In the genomic region with DNA sequence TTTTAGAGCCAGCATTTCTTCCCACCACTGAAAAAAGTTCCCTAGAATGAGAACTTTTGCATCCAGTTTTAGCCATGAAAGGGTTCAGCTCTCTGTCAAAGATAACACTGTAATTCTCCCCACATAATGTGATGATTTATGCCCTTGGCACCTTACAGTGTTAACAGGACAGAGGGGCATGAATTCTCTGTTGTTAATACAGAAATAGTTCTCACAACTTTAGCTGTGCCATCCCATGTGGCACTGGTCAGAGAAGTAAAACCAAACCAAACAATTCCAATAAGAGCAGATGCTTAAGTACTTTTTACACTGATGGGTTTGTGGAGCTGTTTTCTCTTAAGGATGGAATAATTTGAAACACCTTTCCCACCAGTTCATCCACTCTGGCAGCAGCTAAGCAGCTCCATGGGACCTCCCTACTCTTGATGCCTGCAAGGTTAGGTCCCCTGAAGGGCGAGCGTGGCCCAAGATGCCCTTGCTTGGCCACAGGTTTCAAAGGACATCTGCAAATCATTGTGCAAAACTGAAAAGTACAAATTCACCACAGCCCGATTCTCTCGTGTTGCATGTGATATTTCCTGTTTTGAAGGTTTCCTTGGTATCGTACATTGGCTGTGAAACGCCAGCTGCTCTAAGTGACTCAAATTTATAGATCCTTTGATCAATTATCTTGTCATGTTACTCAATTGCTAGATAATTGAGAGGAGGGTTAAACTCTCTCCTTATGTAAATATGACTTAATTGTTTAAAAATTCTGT, we compare ENCODE assay signal across 9 cellular contexts.
DNase-seq lines count a peak whose midpoint lies in the region; ATAC-seq, FAIRE-seq and TF ChIP-seq lines count a peak whose summit lies in the region.
"Had no signal": no experiment of that assay in that cellular context is flagged by ENCODE, and none has a peak within 500 bp of the region (broad histone marks: within the 10 kb centered on the region; RNA-seq: fewer than 3 reads in every experiment).

No MANE protein-coding gene starts in this region.

- ATAC-seq in HG03354 (IDR thresholded peaks at IDR 0.05; ENCODE audit: poor library complexity, severe bottlenecking, unreplicated experiment): peak; percentile 59
- no peak for ATAC-seq in WTC11
- ATAC-seq in naive B cell (ENCODE audit: low read depth in 2 of 2): peak; percentile 55 to 59
- ATAC-seq: foreskin keratinocyte had no signal

- no peaks in the 10 kb centered on the region for H3K27me3 Mint-ChIP-seq in WTC11 (ENCODE audit: low read depth)
- H3K27me3 Mint-ChIP-seq in naive B cell: peaks cover 0 to 10% (median 9%) of the 10 kb centered on the region in 3 donors

- POLR2A ChIA-PET in WTC11 (lab: Charles Lee): no interaction called here

- H3K9me3 Mint-ChIP-seq in WTC11 (peaks cover 15% of the 10 kb centered on the region), naive B cell (peaks cover under 1 to 13% (median 7%) of the 10 kb centered on the region in 7 donors)

- no peak for TF ChIP-seq CTCF in WTC11 (IDR thresholded peaks at IDR 0.05)
- no peak for TF ChIP-seq CTCF in D721Med (IDR thresholded peaks at IDR 0.05; ENCODE audit: insufficient read depth, missing control alignments)

- CTCF ChIA-PET in WTC11 (lab: Charles Lee): interaction anchor here (0.7 to 1.2 kb wide), 3 partner anchors 33 to 200 kb away, joined by 3 to 4 read pairs (median 3); no protein-coding TSS in a partner anchor

- H3K27ac Mint-ChIP-seq in WTC11: peak overlapping the region; percentile 14; the same call in 1 of the 2 replicates
- H3K27ac Mint-ChIP-seq in naive B cell: peak overlapping the region in 4 of 6 donors; percentile 21 to 71 (median 47)

- no peaks in the 10 kb centered on the region for H3K36me3 Mint-ChIP-seq in WTC11
- H3K36me3 Mint-ChIP-seq in naive B cell: no peaks in the 10 kb centered on the region

- H3K4me3 Mint-ChIP-seq in WTC11: no peak overlapping the region
- H3K4me3 Mint-ChIP-seq in naive B cell: peak overlapping the region; percentile 43 to 83 (median 65)

- H3K4me1 Mint-ChIP-seq in WTC11: peaks cover 10% of the 10 kb centered on the region; the same call in 1 of the 2 replicates
- peaks cover 17 to 21% (median 20%) of the 10 kb centered on the region in 3 donors for H3K4me1 Mint-ChIP-seq in naive B cell

- DNase-seq in GF-D8 (lab: John Stamatoyannopoulos, UW) (peak; percentile 2), WTC11 (ENCODE audit: low spot score) (no peak), naive B cell (peak; percentile 28), AG08396 (ENCODE audit: low spot score) (no peak), D721Med (ENCODE audit: insufficient read length, low spot score) (no peak), KG1 (lab: John Stamatoyannopoulos, UW) (no peak)

- FAIRE-seq in D721Med (lab: Jason Lieb, UNC): no peak
- FAIRE-seq: H54 had no signal

TF ChIP-seq in WTC11, 78 proteins besides CTCF, POLR2A, EP300 and RAD21 (continues in another document):
- TF ChIP-seq IRF2 (CRISPR knock-in tag; IDR thresholded peaks at IDR 0.05; ENCODE audit: borderline replicate concordance, low read depth) (no peak), ZNF138 (CRISPR knock-in tag; conservative IDR thresholded peaks at IDR 0.05) (no peak), SOX15 (CRISPR knock-in tag; IDR thresholded peaks at IDR 0.05) (no peak), KAT7 (CRISPR knock-in tag; IDR thresholded peaks at IDR 0.05; ENCODE audit: borderline replicate concordance) (no peak), CREB1 (CRISPR knock-in tag; IDR thresholded peaks at IDR 0.05) (no peak), TEAD4 (CRISPR knock-in tag; IDR thresholded peaks at IDR 0.05) (no peak)
- TF ChIP-seq, protein P1, sequence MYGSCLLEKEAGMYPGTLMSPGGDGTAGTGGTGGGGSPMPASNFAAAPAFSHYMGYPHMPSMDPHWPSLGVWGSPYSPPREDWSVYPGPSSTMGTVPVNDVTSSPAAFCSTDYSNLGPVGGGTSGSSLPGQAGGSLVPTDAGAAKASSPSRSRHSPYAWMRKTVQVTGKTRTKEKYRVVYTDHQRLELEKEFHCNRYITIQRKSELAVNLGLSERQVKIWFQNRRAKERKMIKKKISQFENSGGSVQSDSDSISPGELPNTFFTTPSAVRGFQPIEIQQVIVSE (CRISPR knock-in tag; IDR thresholded peaks at IDR 0.05; ENCODE audit: borderline replicate concordance): no peak
- TF ChIP-seq, protein P2, sequence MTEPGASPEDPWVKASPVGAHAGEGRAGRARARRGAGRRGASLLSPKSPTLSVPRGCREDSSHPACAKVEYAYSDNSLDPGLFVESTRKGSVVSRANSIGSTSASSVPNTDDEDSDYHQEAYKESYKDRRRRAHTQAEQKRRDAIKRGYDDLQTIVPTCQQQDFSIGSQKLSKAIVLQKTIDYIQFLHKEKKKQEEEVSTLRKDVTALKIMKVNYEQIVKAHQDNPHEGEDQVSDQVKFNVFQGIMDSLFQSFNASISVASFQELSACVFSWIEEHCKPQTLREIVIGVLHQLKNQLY (CRISPR knock-in tag; IDR thresholded peaks at IDR 0.05): no peak
- TF ChIP-seq, protein P3, sequence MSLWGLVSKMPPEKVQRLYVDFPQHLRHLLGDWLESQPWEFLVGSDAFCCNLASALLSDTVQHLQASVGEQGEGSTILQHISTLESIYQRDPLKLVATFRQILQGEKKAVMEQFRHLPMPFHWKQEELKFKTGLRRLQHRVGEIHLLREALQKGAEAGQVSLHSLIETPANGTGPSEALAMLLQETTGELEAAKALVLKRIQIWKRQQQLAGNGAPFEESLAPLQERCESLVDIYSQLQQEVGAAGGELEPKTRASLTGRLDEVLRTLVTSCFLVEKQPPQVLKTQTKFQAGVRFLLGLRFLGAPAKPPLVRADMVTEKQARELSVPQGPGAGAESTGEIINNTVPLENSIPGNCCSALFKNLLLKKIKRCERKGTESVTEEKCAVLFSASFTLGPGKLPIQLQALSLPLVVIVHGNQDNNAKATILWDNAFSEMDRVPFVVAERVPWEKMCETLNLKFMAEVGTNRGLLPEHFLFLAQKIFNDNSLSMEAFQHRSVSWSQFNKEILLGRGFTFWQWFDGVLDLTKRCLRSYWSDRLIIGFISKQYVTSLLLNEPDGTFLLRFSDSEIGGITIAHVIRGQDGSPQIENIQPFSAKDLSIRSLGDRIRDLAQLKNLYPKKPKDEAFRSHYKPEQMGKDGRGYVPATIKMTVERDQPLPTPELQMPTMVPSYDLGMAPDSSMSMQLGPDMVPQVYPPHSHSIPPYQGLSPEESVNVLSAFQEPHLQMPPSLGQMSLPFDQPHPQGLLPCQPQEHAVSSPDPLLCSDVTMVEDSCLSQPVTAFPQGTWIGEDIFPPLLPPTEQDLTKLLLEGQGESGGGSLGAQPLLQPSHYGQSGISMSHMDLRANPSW (CRISPR knock-in tag; conservative IDR thresholded peaks at IDR 0.05; ENCODE audit: low read depth): no peak
- TF ChIP-seq, protein P4, sequence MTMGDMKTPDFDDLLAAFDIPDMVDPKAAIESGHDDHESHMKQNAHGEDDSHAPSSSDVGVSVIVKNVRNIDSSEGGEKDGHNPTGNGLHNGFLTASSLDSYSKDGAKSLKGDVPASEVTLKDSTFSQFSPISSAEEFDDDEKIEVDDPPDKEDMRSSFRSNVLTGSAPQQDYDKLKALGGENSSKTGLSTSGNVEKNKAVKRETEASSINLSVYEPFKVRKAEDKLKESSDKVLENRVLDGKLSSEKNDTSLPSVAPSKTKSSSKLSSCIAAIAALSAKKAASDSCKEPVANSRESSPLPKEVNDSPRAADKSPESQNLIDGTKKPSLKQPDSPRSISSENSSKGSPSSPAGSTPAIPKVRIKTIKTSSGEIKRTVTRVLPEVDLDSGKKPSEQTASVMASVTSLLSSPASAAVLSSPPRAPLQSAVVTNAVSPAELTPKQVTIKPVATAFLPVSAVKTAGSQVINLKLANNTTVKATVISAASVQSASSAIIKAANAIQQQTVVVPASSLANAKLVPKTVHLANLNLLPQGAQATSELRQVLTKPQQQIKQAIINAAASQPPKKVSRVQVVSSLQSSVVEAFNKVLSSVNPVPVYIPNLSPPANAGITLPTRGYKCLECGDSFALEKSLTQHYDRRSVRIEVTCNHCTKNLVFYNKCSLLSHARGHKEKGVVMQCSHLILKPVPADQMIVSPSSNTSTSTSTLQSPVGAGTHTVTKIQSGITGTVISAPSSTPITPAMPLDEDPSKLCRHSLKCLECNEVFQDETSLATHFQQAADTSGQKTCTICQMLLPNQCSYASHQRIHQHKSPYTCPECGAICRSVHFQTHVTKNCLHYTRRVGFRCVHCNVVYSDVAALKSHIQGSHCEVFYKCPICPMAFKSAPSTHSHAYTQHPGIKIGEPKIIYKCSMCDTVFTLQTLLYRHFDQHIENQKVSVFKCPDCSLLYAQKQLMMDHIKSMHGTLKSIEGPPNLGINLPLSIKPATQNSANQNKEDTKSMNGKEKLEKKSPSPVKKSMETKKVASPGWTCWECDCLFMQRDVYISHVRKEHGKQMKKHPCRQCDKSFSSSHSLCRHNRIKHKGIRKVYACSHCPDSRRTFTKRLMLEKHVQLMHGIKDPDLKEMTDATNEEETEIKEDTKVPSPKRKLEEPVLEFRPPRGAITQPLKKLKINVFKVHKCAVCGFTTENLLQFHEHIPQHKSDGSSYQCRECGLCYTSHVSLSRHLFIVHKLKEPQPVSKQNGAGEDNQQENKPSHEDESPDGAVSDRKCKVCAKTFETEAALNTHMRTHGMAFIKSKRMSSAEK (CRISPR knock-in tag; IDR thresholded peaks at IDR 0.05; ENCODE audit: borderline replicate concordance): no peak
- TF ChIP-seq, protein P5, sequence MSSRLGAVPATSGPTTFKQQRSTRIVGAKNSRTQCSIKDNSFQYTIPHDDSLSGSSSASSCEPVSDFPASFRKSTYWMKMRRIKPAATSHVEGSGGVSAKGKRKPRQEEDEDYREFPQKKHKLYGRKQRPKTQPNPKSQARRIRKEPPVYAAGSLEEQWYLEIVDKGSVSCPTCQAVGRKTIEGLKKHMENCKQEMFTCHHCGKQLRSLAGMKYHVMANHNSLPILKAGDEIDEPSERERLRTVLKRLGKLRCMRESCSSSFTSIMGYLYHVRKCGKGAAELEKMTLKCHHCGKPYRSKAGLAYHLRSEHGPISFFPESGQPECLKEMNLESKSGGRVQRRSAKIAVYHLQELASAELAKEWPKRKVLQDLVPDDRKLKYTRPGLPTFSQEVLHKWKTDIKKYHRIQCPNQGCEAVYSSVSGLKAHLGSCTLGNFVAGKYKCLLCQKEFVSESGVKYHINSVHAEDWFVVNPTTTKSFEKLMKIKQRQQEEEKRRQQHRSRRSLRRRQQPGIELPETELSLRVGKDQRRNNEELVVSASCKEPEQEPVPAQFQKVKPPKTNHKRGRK (CRISPR knock-in tag; IDR thresholded peaks at IDR 0.05; ENCODE audit: borderline replicate concordance): no peak

Comparison
In these comparisons a context has a peak if more than half of its experiments do, and no peak if none do; other contexts are left out.
1. DNase-seq: peak in GF-D8 (single experiment) and naive B cell (single experiment); none in WTC11 (single experiment), AG08396 (single experiment), D721Med (single experiment) and KG1 (single experiment).